21 cellular contexts compared by ENCODE assay signal in genomic region chr5:148932355-148932935, GRCh38.
DNase-seq lines count a peak whose midpoint lies in the region; ATAC-seq, FAIRE-seq and TF ChIP-seq lines count a peak whose summit lies in the region.
"Had no signal": no experiment of that assay in that cellular context is flagged by ENCODE, and none has a peak within 500 bp of the region (broad histone marks: within the 10 kb centered on the region; RNA-seq: fewer than 3 reads in every experiment).

No MANE protein-coding gene starts in this region.

- H3K4me1 ChIP-seq in endodermal cell (ENCODE audit: control insufficient read depth, insufficient read depth, low read length) (no peaks in the 10 kb centered on the region), mucosa of descending colon (ENCODE audit: low read depth) (no peaks in the 10 kb centered on the region)
- H3K4me1 ChIP-seq: A549 had no signal

- peak overlapping the region; percentile 65; the same call in 1 of the 2 replicates for H3K27ac Mint-ChIP-seq in HFFc6
- H3K27ac Mint-ChIP-seq in endodermal cell, result no peak overlapping the region
- H3K27ac Mint-ChIP-seq in glutamatergic neuron (ENCODE audit: unreplicated experiment), result no peak overlapping the region

- DNase-seq in AG08395 (ENCODE audit: low spot score) (peak; percentile 40), HFFc6 (peak; percentile 45), endodermal cell (peak; percentile 19), mucosa of descending colon (peak in 1 of 3 donors; percentile 20), HTR-8/SVneo (ENCODE audit: insufficient read length, low spot score) (no peak), glutamatergic neuron (no peak), NCI-H2029 treated with DMSO at 0.1 percent for 48 hours (lab: John Stamatoyannopoulos, UW) (no peak)
- no peak for DNase-seq in stimulated activated CD4-positive, alpha-beta T cell treated with anti-CD3 and anti-CD28 coated beads, Interleukin-2, amount 100 ng/mL, for 48 hours
- DNase-seq: C1 segment of cervical spinal cord; CD8-positive, alpha-beta memory T cell; NCI-H1417 treated with DMSO at 0.1 percent for 48 hours; NCI-H1930; NCI-H2171; NCI-H446; NCI-H526 treated with DMSO at 0.1 percent for 48 hours; OCI-M1; Right ventricle myocardium superior; SW 1271 had no signal

- H3K4me3 Mint-ChIP-seq in HFFc6 (no peak overlapping the region), endodermal cell (no peak overlapping the region), glutamatergic neuron (ENCODE audit: unreplicated experiment) (no peak overlapping the region)
- H3K4me3 Mint-ChIP-seq: CD8-positive, alpha-beta memory T cell had no signal

- intact Hi-C loops in mucosa of descending colon (cut with DNase I, micrococcal nuclease), result no loop called here

- H3K36me3 Mint-ChIP-seq in HFFc6 (ENCODE audit: low read depth), result peaks cover 6% of the 10 kb centered on the region; the same call in 1 of the 2 replicates
- no peaks in the 10 kb centered on the region for H3K36me3 Mint-ChIP-seq in endodermal cell (ENCODE audit: low read depth)
- no peaks in the 10 kb centered on the region for H3K36me3 Mint-ChIP-seq in glutamatergic neuron (ENCODE audit: unreplicated experiment)
- H3K36me3 Mint-ChIP-seq: CD8-positive, alpha-beta memory T cell had no signal

- no peaks in the 10 kb centered on the region for H3K9me3 ChIP-seq in endodermal cell (ENCODE audit: control insufficient read depth, low read length)
- no peaks in the 10 kb centered on the region for H3K9me3 ChIP-seq in mucosa of descending colon
- H3K9me3 ChIP-seq: A549 had no signal

- FAIRE-seq in HTR-8/SVneo (lab: Jason Lieb, UNC), result no peak
- FAIRE-seq: A549 had no signal

- no peaks in the 10 kb centered on the region; the same call in 1 of the 2 replicates for H3K27me3 Mint-ChIP-seq in HFFc6 (ENCODE audit: insufficient read depth)
- H3K27me3 Mint-ChIP-seq in endodermal cell (ENCODE audit: insufficient read depth), result peaks cover 5% of the 10 kb centered on the region
- no peaks in the 10 kb centered on the region for H3K27me3 Mint-ChIP-seq in glutamatergic neuron (ENCODE audit: unreplicated experiment)

- H3K9ac ChIP-seq in endodermal cell (ENCODE audit: extremely low read depth, low read length, poor library complexity, severe bottlenecking), result no peak overlapping the region
- H3K9ac ChIP-seq: KMS-11 had no signal

- peaks cover 5% of the 10 kb centered on the region for H3K27me3 ChIP-seq in endodermal cell (ENCODE audit: control insufficient read depth, insufficient read depth, low read length, poor library complexity, severe bottlenecking)

- no peak overlapping the region for H3K27ac ChIP-seq in endodermal cell (ENCODE audit: low read depth, low read length)
- H3K27ac ChIP-seq: A549, KMS-11 had no signal

- H3K4me3 ChIP-seq in endodermal cell (ENCODE audit: low read length) (no peak overlapping the region), mucosa of descending colon (no peak overlapping the region)
- H3K4me3 ChIP-seq: A549 had no signal

- H3K9me3 Mint-ChIP-seq in HFFc6, result no peaks in the 10 kb centered on the region
- H3K9me3 Mint-ChIP-seq in endodermal cell, result no peaks in the 10 kb centered on the region
- no peaks in the 10 kb centered on the region for H3K9me3 Mint-ChIP-seq in glutamatergic neuron (ENCODE audit: unreplicated experiment)
- H3K9me3 Mint-ChIP-seq: CD8-positive, alpha-beta memory T cell had no signal

- 91 to 92% methylated on average over 3 to 4 of the region's 4 CpGs for WGBS in endodermal cell (ENCODE audit: insufficient coverage in 1 of 2, insufficient read length in 1 of 2), 2 experiments

- peaks cover 52% of the 10 kb centered on the region for H3K4me1 Mint-ChIP-seq in HFFc6 (ENCODE audit: low read depth)
- peaks cover 2% of the 10 kb centered on the region for H3K4me1 Mint-ChIP-seq in endodermal cell
- no peaks in the 10 kb centered on the region for H3K4me1 Mint-ChIP-seq in glutamatergic neuron (ENCODE audit: low read depth, unreplicated experiment)

- TF ChIP-seq CTCF in HFFc6 (IDR thresholded peaks at IDR 0.05), result no peak
- TF ChIP-seq CTCF in endodermal cell (conservative IDR thresholded peaks at IDR 0.05), result no peak
- TF ChIP-seq CTCF in mucosa of descending colon (IDR thresholded peaks at IDR 0.05), result no peak
- TF ChIP-seq CTCF in glutamatergic neuron (IDR thresholded peaks at IDR 0.05; ENCODE audit: partially characterized antibody, unreplicated experiment), result no peak

- H3K36me3 ChIP-seq in endodermal cell (ENCODE audit: control insufficient read depth, insufficient read depth, low read length) (no peaks in the 10 kb centered on the region), mucosa of descending colon (ENCODE audit: low read depth) (no peaks in the 10 kb centered on the region)

- ATAC-seq in mucosa of descending colon, result peak; percentile 38
- ATAC-seq: A549, HCT116 had no signal

Comparison
In these comparisons a context has a peak if more than half of its experiments do, and no peak if none do; other contexts are left out.
1. DNase-seq: peak in AG08395 (single experiment), HFFc6 (single experiment) and endodermal cell (single experiment); none in HTR-8/SVneo (single experiment), glutamatergic neuron (single experiment), NCI-H2029 treated with DMSO at 0.1 percent for 48 hours (single experiment) and stimulated activated CD4-positive, alpha-beta T cell treated with anti-CD3 and anti-CD28 coated beads, Interleukin-2, amount 100 ng/mL, for 48 hours (0 of 2).